ENCODE assay signal across 8 cellular contexts in genomic region chr1:153598309-153599172, GRCh38. TPM values are rescaled to one million over a fixed set of nuclear protein-coding genes. Genes with fewer than 3 reads are reported as not detected.
DNase-seq lines count a peak whose midpoint lies in the region; ATAC-seq and TF ChIP-seq lines count a peak whose summit lies in the region.

No MANE protein-coding gene starts in this region.

- peak overlapping the region; percentile 51 to 76 for H3K4me3 Mint-ChIP-seq in stimulated activated naive B cell treated with anti-CD40 and anti-IgM and Interleukin-4, amounts not matched to agents 10 μg/mL and 1 μg/mL and 100 μg/mL, for 72 hours

- DNase-seq in DMS53 (lab: John Stamatoyannopoulos, UW) (peak; percentile 38), DMS53 treated with DMSO at 0.1 percent for 48 hours (lab: John Stamatoyannopoulos, UW; ENCODE audit: unreplicated experiment) (no peak), RPMI7951 (ENCODE audit: low read depth) (peak; percentile 87), fibroblast of pulmonary artery (ENCODE audit: low read depth) (peak; percentile 61), HuH-7.5 (ENCODE audit: low spot score) (no peak)
- DNase-seq in stimulated activated naive B cell treated with anti-CD40 and anti-IgM and Interleukin-4, amounts not matched to agents 10 μg/mL and 1 μg/mL and 100 μg/mL, for 72 hours: peak; percentile 84

- H3K4me3 ChIP-seq in fibroblast of pulmonary artery (replicated peaks; ENCODE audit: low read depth, low read length): no peak overlapping the region

- no peaks in the 10 kb centered on the region for H3K27me3 Mint-ChIP-seq in stimulated activated naive B cell treated with anti-CD40 and anti-IgM and Interleukin-4, amounts not matched to agents 10 μg/mL and 1 μg/mL and 100 μg/mL, for 72 hours

- peak; percentile 98 for ATAC-seq in GM19467 (IDR thresholded peaks at IDR 0.05; ENCODE audit: unreplicated experiment)
- peak; percentile 93 for ATAC-seq in HG03442 (IDR thresholded peaks at IDR 0.05; ENCODE audit: unreplicated experiment)
- ATAC-seq in stimulated activated naive B cell treated with anti-CD40 and anti-IgM and Interleukin-4, amounts not matched to agents 10 μg/mL and 1 μg/mL and 100 μg/mL, for 72 hours (replicated peaks): peak; percentile 98

- peaks cover 28 to 54% of the 10 kb centered on the region in 2 donors for H3K4me1 Mint-ChIP-seq in stimulated activated naive B cell treated with anti-CD40 and anti-IgM and Interleukin-4, amounts not matched to agents 10 μg/mL and 1 μg/mL and 100 μg/mL, for 72 hours

- H3K9me3 Mint-ChIP-seq in stimulated activated naive B cell treated with anti-CD40 and anti-IgM and Interleukin-4, amounts not matched to agents 10 μg/mL and 1 μg/mL and 100 μg/mL, for 72 hours: no peaks in the 10 kb centered on the region

- no peak for TF ChIP-seq CTCF in fibroblast of pulmonary artery (IDR thresholded peaks at IDR 0.05; ENCODE audit: low read length, missing control alignments)

- H3K36me3 Mint-ChIP-seq in stimulated activated naive B cell treated with anti-CD40 and anti-IgM and Interleukin-4, amounts not matched to agents 10 μg/mL and 1 μg/mL and 100 μg/mL, for 72 hours: no peaks in the 10 kb centered on the region

- H3K27ac Mint-ChIP-seq in stimulated activated naive B cell treated with anti-CD40 and anti-IgM and Interleukin-4, amounts not matched to agents 10 μg/mL and 1 μg/mL and 100 μg/mL, for 72 hours: peak overlapping the region; percentile 96

RNA-seq across cellular contexts. Expression of gene S100A16, which starts 14.4 kb away (rescaled TPM):
- 328 and 342 TPM in 2 replicates for total RNA-seq in RPMI7951 (2014; rRNA removed; shearing (Covaris generic))

RNA-seq across cellular contexts. Expression of gene S100A14, which starts 17.6 kb away (rescaled TPM):
- 0.39 TPM in 1 of 2 replicates, not detected in the other for total RNA-seq in RPMI7951 (2014; rRNA removed; shearing (Covaris generic))

RNA-seq across cellular contexts. Expression of gene S100A13, which starts 28.8 kb away (rescaled TPM):
- total RNA-seq in RPMI7951 (2014; rRNA removed; shearing (Covaris generic)): 571 and 674 TPM in 2 replicates

RNA-seq across cellular contexts. Expression of gene S100A1, which starts 29.7 kb away (rescaled TPM):
- total RNA-seq in RPMI7951 (2014; rRNA removed; shearing (Covaris generic)): 4.7 and 5.1 TPM in 2 replicates

RNA-seq across cellular contexts. Expression of gene S100A2, which starts 32.9 kb away (rescaled TPM):
- total RNA-seq in RPMI7951 (2014; rRNA removed; shearing (Covaris generic)): 9.0 and 11.2 TPM in 2 replicates

Comparison
In these comparisons a context has a peak if more than half of its experiments do, and no peak if none do; other contexts are left out.
1. DNase-seq: peak in DMS53 (single experiment), RPMI7951 (single experiment), fibroblast of pulmonary artery (single experiment) and stimulated activated naive B cell treated with anti-CD40 and anti-IgM and Interleukin-4, amounts not matched to agents 10 μg/mL and 1 μg/mL and 100 μg/mL, for 72 hours (single experiment); none in DMS53 treated with DMSO at 0.1 percent for 48 hours (single experiment) and HuH-7.5 (single experiment).
2. Peak in every context shown above with its lines, with median percentiles within 50 percentile points of each other: ATAC-seq.